21 cellular contexts compared by ENCODE assay signal in the genomic region with DNA sequence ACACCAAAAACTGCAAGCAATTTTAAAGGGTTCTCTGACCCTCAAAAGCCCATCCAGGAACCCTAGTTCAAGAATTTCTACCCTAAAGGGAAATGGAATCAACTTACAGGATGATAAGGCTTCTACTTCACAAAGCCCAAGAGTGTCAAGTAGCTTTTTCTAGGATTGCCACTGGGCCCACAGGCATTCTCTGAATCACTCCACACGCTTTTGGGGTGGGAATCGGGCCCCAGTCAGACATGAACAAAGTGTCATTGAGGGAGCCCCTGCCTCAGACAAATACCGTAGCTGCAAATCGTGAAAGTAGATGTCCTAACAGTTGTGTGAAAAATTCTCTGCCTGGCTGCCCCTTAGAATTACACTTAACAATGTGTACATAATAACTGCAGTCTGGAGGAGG. TPM values are rescaled to one million over a fixed set of nuclear protein-coding genes. Genes with fewer than 3 reads are reported as not detected.
DNase-seq lines count a peak whose midpoint lies in the region; ATAC-seq, FAIRE-seq and TF ChIP-seq lines count a peak whose summit lies in the region.
"Had no signal": no experiment of that assay in that cellular context is flagged by ENCODE, and none has a peak within 500 bp of the region (broad histone marks: within the 10 kb centered on the region; RNA-seq: fewer than 3 reads in every experiment).

No MANE protein-coding gene starts in this region.

- ATAC-seq in GM21786 (IDR thresholded peaks at IDR 0.05; ENCODE audit: unreplicated experiment), result no peak
- ATAC-seq: GM12878, GM23338 had no signal

- H3K4me1 Mint-ChIP-seq in HFFc6 (ENCODE audit: low read depth) (peaks cover 48% of the 10 kb centered on the region), astrocyte (ENCODE audit: low read depth, unreplicated experiment) (peaks cover 9% of the 10 kb centered on the region), Calu3 (ENCODE audit: low read depth, unreplicated experiment) (no peaks in the 10 kb centered on the region)
- H3K4me1 Mint-ChIP-seq: CD4-positive, CD25-positive, alpha-beta regulatory T cell; CD8-positive, alpha-beta memory T cell; GM23338 had no signal

- H3K9me3 ChIP-seq in astrocyte (ENCODE audit: insufficient read depth, low read depth, low read length) (no peaks in the 10 kb centered on the region), osteoblast (ENCODE audit: low read depth, low read length) (no peaks in the 10 kb centered on the region)
- H3K9me3 ChIP-seq: BE2C had no signal

- DNase-seq in HFFc6 (no peak), astrocyte (ENCODE audit: low read depth) (peak; percentile 46), osteoblast (ENCODE audit: insufficient read length, low spot score, missing footprints) (no peak), Calu3 (no peak), NOMO-1 treated with dmso at 0.1 percent for 144 hours (lab: John Stamatoyannopoulos, UW; ENCODE audit: unreplicated experiment) (no peak)
- DNase-seq in stimulated activated CD4-positive, alpha-beta T cell treated with anti-CD3 and anti-CD28 coated beads, Interleukin-4, amount 100 ng/mL, for 24 hours, result no peak
- DNase-seq: ACHN; BE2C; C1 segment of cervical spinal cord; CD4-positive, CD25-positive, alpha-beta regulatory T cell; CD8-positive, alpha-beta memory T cell; COR-L47; HCEC 1CT had no signal

- H3K4me3 ChIP-seq in astrocyte (ENCODE audit: insufficient read depth, low read depth, low read length) (no peak overlapping the region), osteoblast (ENCODE audit: insufficient read depth, low read length) (no peak overlapping the region)
- H3K4me3 ChIP-seq: GM12878, GM23338 had no signal

- intact Hi-C loops in Calu3 (cut with micrococcal nuclease; ENCODE audit: unreplicated experiment), result no loop called here

- H3K27me3 Mint-ChIP-seq in HFFc6 (ENCODE audit: insufficient read depth) (no peaks in the 10 kb centered on the region), astrocyte (ENCODE audit: low read depth, unreplicated experiment) (no peaks in the 10 kb centered on the region), Calu3 (ENCODE audit: unreplicated experiment) (no peaks in the 10 kb centered on the region)
- H3K27me3 Mint-ChIP-seq: CD4-positive, CD25-positive, alpha-beta regulatory T cell had no signal

- H3K27me3 ChIP-seq in astrocyte (ENCODE audit: insufficient read depth, low read length) (no peaks in the 10 kb centered on the region), osteoblast (ENCODE audit: insufficient read depth, low read length) (peaks cover 7% of the 10 kb centered on the region)
- H3K27me3 ChIP-seq: BE2C had no signal

- H2AFZ ChIP-seq in astrocyte (ENCODE audit: low read depth, low read length) (no peak overlapping the region), osteoblast (ENCODE audit: low read length) (peak overlapping the region; percentile 10)
- H2AFZ ChIP-seq: GM23338 had no signal

- CTCF ChIA-PET in Calu3 (lab: Charles Lee), result no interaction called here

- no peak overlapping the region for H3K9ac ChIP-seq in astrocyte (ENCODE audit: low read length)

- no TSS peak for BruUV-seq in Calu3 (replicated peaks; lab: Mats Ljungman, UMichigan)

- H3K27ac Mint-ChIP-seq in HFFc6, result peak overlapping the region; percentile 83
- no peak overlapping the region for H3K27ac Mint-ChIP-seq in astrocyte (ENCODE audit: unreplicated experiment)
- no peak overlapping the region for H3K27ac Mint-ChIP-seq in Calu3 (ENCODE audit: unreplicated experiment)
- H3K27ac Mint-ChIP-seq: CD4-positive, CD25-positive, alpha-beta regulatory T cell; CD8-positive, alpha-beta memory T cell; GM23338 had no signal

- peaks cover 14% of the 10 kb centered on the region for H3K9me3 Mint-ChIP-seq in HFFc6
- no peaks in the 10 kb centered on the region for H3K9me3 Mint-ChIP-seq in astrocyte (ENCODE audit: unreplicated experiment)
- peaks cover 4% of the 10 kb centered on the region for H3K9me3 Mint-ChIP-seq in Calu3 (ENCODE audit: low read depth, unreplicated experiment)
- H3K9me3 Mint-ChIP-seq: GM23338 had no signal

- H4K20me1 ChIP-seq in astrocyte (ENCODE audit: insufficient read depth, low read length), result no peaks in the 10 kb centered on the region
- no peaks in the 10 kb centered on the region for H4K20me1 ChIP-seq in osteoblast (ENCODE audit: insufficient read depth, low read length)

- no peaks in the 10 kb centered on the region for H3K79me2 ChIP-seq in astrocyte (ENCODE audit: insufficient read depth, low read length)
- H3K79me2 ChIP-seq in osteoblast (ENCODE audit: insufficient read depth, low read length), result no peaks in the 10 kb centered on the region

- H3K36me3 Mint-ChIP-seq in HFFc6 (ENCODE audit: low read depth) (peaks cover 6% of the 10 kb centered on the region; the same call in 1 of the 2 replicates), astrocyte (ENCODE audit: low read depth, unreplicated experiment) (no peaks in the 10 kb centered on the region), Calu3 (ENCODE audit: insufficient read depth, unreplicated experiment) (no peaks in the 10 kb centered on the region)
- H3K36me3 Mint-ChIP-seq: CD4-positive, CD25-positive, alpha-beta regulatory T cell; CD8-positive, alpha-beta memory T cell had no signal

- H3K27ac ChIP-seq in astrocyte (ENCODE audit: low read depth, low read length) (no peak overlapping the region), osteoblast (ENCODE audit: low read depth, low read length) (peak overlapping the region; percentile 41)
- H3K27ac ChIP-seq: HL-60 had no signal

- H3K4me3 Mint-ChIP-seq in HFFc6, result no peak overlapping the region
- no peak overlapping the region for H3K4me3 Mint-ChIP-seq in astrocyte (ENCODE audit: unreplicated experiment)
- H3K4me3 Mint-ChIP-seq in Calu3 (ENCODE audit: low read depth, unreplicated experiment), result no peak overlapping the region
- H3K4me3 Mint-ChIP-seq: CD4-positive, CD25-positive, alpha-beta regulatory T cell; CD8-positive, alpha-beta memory T cell; GM23338 had no signal

- TF ChIP-seq CTCF in HFFc6 (IDR thresholded peaks at IDR 0.05) (no peak), astrocyte (IDR thresholded peaks at IDR 0.05; ENCODE audit: insufficient read depth, low read depth, low read length) (no peak), osteoblast (IDR thresholded peaks at IDR 0.05; ENCODE audit: extremely low read depth, low read depth, low read length) (no peak), Calu3 (IDR thresholded peaks at IDR 0.05; ENCODE audit: unreplicated experiment) (no peak)

- H3K4me1 ChIP-seq in astrocyte (ENCODE audit: insufficient read depth, low read length) (peaks cover 10% of the 10 kb centered on the region), osteoblast (ENCODE audit: insufficient read depth, low read length) (peaks cover 6% of the 10 kb centered on the region)
- H3K4me1 ChIP-seq: BE2C had no signal

- no peak for FAIRE-seq in astrocyte (lab: Jason Lieb, UNC)
- FAIRE-seq: A204.1, D721Med, GM12878, H54 had no signal

- H3K4me2 ChIP-seq in astrocyte (ENCODE audit: low read length) (peak overlapping the region; percentile 36), osteoblast (ENCODE audit: insufficient read depth, low read length) (no peak overlapping the region)
- H3K4me2 ChIP-seq: GM23338 had no signal

- H3K36me3 ChIP-seq in astrocyte (ENCODE audit: insufficient read depth, low read length), result no peaks in the 10 kb centered on the region
- H3K36me3 ChIP-seq in osteoblast (ENCODE audit: insufficient read depth, low read length), result no peaks in the 10 kb centered on the region
- H3K36me3 ChIP-seq: BE2C had no signal

RNA-seq across cellular contexts. Expression of gene CHRDL1, which starts 36.8 kb away (rescaled TPM):
- 1 to 10 TPM in 4 of 6 experiments, under 1 TPM in 2; 0.47 to 3.0 (median 2.3) TPM for total RNA-seq in HFFc6 (2021; fragmentation: NEBNext Ultra II Directional; extraction: Animal tissue kit (Norgen Biotek cat#: 25700))
- 3.3 and 4.8 TPM in 2 replicates for total RNA-seq in astrocyte
- 8.0 and 25.9 TPM in 2 replicates for total RNA-seq in osteoblast
- not detected in 2 replicates for total RNA-seq in Calu3 (2022)
- total RNA-seq: CD4-positive, CD25-positive, alpha-beta regulatory T cell; CD8-positive, alpha-beta memory T cell; G401 had no signal
